In genomic region chr1:17403081-17403480, GRCh38 we compare ENCODE assay signal across 18 cellular contexts. TPM values are rescaled to one million over a fixed set of nuclear protein-coding genes. Genes with fewer than 3 reads are reported as not detected.
"Had no signal": no experiment of that assay in that cellular context is flagged by ENCODE, and none has a peak within 500 bp of the region (broad histone marks: within the 10 kb centered on the region; RNA-seq: fewer than 3 reads in every experiment).

No MANE protein-coding gene starts in this region.

- H3K27me3 Mint-ChIP-seq: activated CD4-positive, alpha-beta T cell treated with anti-CD3 and anti-CD28 coated beads, Interleukin-2, amount 10 ng/mL, durations not matched to agents 7 days and 5 days; activated naive CD8-positive, alpha-beta T cell treated with anti-CD3 and anti-CD28 coated beads for 36 hours; naive B cell had no signal

- H3K27ac ChIP-seq: body of pancreas, pancreas, sigmoid colon, stomach, testis, upper lobe of left lung had no signal

- H3K4me3 Mint-ChIP-seq: activated CD4-positive, alpha-beta T cell treated with anti-CD3 and anti-CD28 coated beads, Interleukin-2, amount 10 ng/mL, durations not matched to agents 7 days and 5 days; activated naive CD8-positive, alpha-beta T cell treated with anti-CD3 and anti-CD28 coated beads for 36 hours; activated T-cell treated with anti-CD3 and anti-CD28 coated beads, Interleukin-2, amount 50 U/mL, for 72 hours; dendritic cell treated with granulocyte-macrophage colony-stimulating factor and Interleukin-4, amounts not matched to agents 40 ng/mL and 50 ng/mL, for 4 days; naive B cell had no signal

- H3K4me3 ChIP-seq: body of pancreas, pancreas, sigmoid colon, stomach, testis, upper lobe of left lung had no signal

- H3K9me3 Mint-ChIP-seq: activated CD4-positive, alpha-beta T cell treated with anti-CD3 and anti-CD28 coated beads, Interleukin-2, amount 10 ng/mL, durations not matched to agents 7 days and 5 days; activated naive CD8-positive, alpha-beta T cell treated with anti-CD3 and anti-CD28 coated beads for 36 hours; activated T-cell treated with anti-CD3 and anti-CD28 coated beads, Interleukin-2, amount 50 U/mL, for 72 hours; dendritic cell treated with granulocyte-macrophage colony-stimulating factor and Interleukin-4, amounts not matched to agents 40 ng/mL and 50 ng/mL, for 4 days; naive B cell had no signal

- H3K27ac Mint-ChIP-seq: activated CD4-positive, alpha-beta T cell treated with anti-CD3 and anti-CD28 coated beads, Interleukin-2, amount 10 ng/mL, durations not matched to agents 7 days and 5 days; activated naive CD8-positive, alpha-beta T cell treated with anti-CD3 and anti-CD28 coated beads for 36 hours; activated T-cell treated with anti-CD3 and anti-CD28 coated beads, Interleukin-2, amount 50 U/mL, for 72 hours; dendritic cell treated with granulocyte-macrophage colony-stimulating factor and Interleukin-4, amounts not matched to agents 40 ng/mL and 50 ng/mL, for 4 days had no signal

- H3K4me1 ChIP-seq: body of pancreas, pancreas, sigmoid colon had no signal

- ATAC-seq: body of pancreas, pancreas had no signal

- H3K4me1 Mint-ChIP-seq: activated CD4-positive, alpha-beta T cell treated with anti-CD3 and anti-CD28 coated beads, Interleukin-2, amount 10 ng/mL, durations not matched to agents 7 days and 5 days; activated naive CD8-positive, alpha-beta T cell treated with anti-CD3 and anti-CD28 coated beads for 36 hours; naive B cell had no signal

- H3K36me3 ChIP-seq: pancreas had no signal

- DNase-seq: activated CD4-positive, alpha-beta T cell treated with anti-CD3 and anti-CD28 coated beads, Interleukin-2, amount 10 ng/mL, durations not matched to agents 7 days and 5 days; activated CD8-positive, alpha-beta memory T cell treated with anti-CD3 and anti-CD28 coated beads, Interleukin-2, amount 50 U/mL, for 48 hours; activated gamma-delta T cell; activated naive CD8-positive, alpha-beta T cell treated with anti-CD3 and anti-CD28 coated beads for 36 hours; activated T-cell treated with anti-CD3 and anti-CD28 coated beads, Interleukin-2, amount 50 U/mL, for 72 hours; amygdala; body of pancreas; naive B cell; pancreas; sigmoid colon; stimulated activated CD4-positive, alpha-beta T cell treated with anti-CD3 and anti-CD28 coated beads, Interleukin-1b, Interleukin-23, amount 100 ng/mL, for 48 hours; stomach; testis; upper lobe of left lung had no signal

- H3K27me3 ChIP-seq: body of pancreas, pancreas, sigmoid colon, stomach, testis, upper lobe of left lung had no signal

- H3K9me3 ChIP-seq: body of pancreas, pancreas, sigmoid colon, stomach, testis, upper lobe of left lung had no signal

RNA-seq across cellular contexts. Expression of gene PADI6, which starts 31.1 kb away (rescaled TPM):
- total RNA-seq: activated naive CD8-positive, alpha-beta T cell treated with anti-CD3 and anti-CD28 coated beads for 36 hours; activated T-cell treated with anti-CD3 and anti-CD28 coated beads, Interleukin-2, amount 50 U/mL, for 72 hours; body of pancreas; lung microvascular endothelial cell; mononuclear cell; pancreas; sigmoid colon; stomach; testis; upper lobe of left lung had no signal
- polyA plus RNA-seq: esophagus, pancreas, sigmoid colon, stomach had no signal
